18 cellular contexts compared by ENCODE assay signal in the genomic region with DNA sequence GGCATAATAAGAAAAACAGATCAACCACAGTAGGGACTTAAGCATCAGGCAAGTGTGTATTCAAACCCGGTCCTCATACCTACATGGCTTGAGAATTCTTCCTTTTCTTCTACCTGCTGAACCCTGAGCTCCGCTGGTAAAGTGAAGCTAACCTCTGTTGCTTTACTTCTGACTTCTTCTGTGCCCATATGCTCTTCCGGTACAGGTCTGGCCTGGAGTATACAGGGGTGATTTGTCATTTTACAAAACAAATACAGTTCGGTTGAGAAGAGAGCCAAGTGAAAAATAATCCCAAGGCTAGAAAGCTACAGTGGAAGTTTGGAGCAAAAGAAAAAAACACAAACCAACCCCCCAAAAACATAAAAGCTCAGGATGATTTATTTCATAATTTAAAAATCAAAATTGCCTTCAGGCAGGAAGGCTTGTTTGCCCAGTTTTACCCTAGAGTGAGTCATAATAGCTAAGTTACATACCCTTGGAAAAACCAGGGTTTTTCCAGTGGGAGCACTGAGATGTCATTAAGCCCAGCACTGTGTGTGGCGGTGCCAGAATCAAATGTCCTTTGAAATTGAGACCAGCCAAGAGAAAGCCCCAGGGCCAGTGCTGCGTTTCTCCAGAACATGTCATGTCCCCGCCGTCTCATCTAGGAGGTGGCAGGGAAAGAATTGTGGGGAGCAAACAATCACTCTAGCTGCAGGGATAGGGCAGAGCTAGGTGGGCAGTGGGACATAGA.
DNase-seq lines count a peak whose midpoint lies in the region; ATAC-seq, FAIRE-seq and TF ChIP-seq lines count a peak whose summit lies in the region.
"Had no signal": no experiment of that assay in that cellular context is flagged by ENCODE, and none has a peak within 500 bp of the region (broad histone marks: within the 10 kb centered on the region; RNA-seq: fewer than 3 reads in every experiment).

No MANE protein-coding gene starts in this region.

- H3K27ac ChIP-seq in SJCRH30 (peak overlapping the region; percentile 90), pancreas (peak overlapping the region in 2 of 4 donors; percentile 58 to 69)

- ATAC-seq in pancreas = peak in 3 of 4 donors; percentile 74 to 81 (median 81)
- ATAC-seq: GM12878, PC-3 had no signal

- DNase-seq in HT1080 (ENCODE audit: low read depth) (peak; percentile 36), SJCRH30 (peak; percentile 69 to 75), islet precursor cell (peak; percentile 56), pancreas (no peak), NCI-H345 treated with DMSO at 0.1 percent for 48 hours (lab: John Stamatoyannopoulos, UW; ENCODE audit: unreplicated experiment) (no peak), midbrain (lab: John Stamatoyannopoulos, UW) (no peak), NCI-H1048 (lab: John Stamatoyannopoulos, UW) (no peak)
- no peak for DNase-seq in activated CD4-positive, alpha-beta T cell treated with anti-CD3 and anti-CD28 coated beads, Interleukin-2, amount 50 U/mL, for 1 hour
- DNase-seq: CD4-positive, CD25-positive, alpha-beta regulatory T cell; DMS79; NCI-H1694; NCI-H446; NCI-H748 treated with DMSO at 0.1 percent for 48 hours; PC-3; Right ventricle myocardium superior had no signal

- H3K36me3 ChIP-seq in SJCRH30 (no peaks in the 10 kb centered on the region), pancreas (no peaks in the 10 kb centered on the region)
- H3K36me3 ChIP-seq: HAP-1 had no signal

- no peak for TF ChIP-seq CTCF in pancreas (IDR thresholded peaks at IDR 0.05)

- H3K9me3 ChIP-seq in SJCRH30 (replicated peaks) = no peaks in the 10 kb centered on the region
- H3K9me3 ChIP-seq in pancreas = no peaks in the 10 kb centered on the region
- H3K9me3 ChIP-seq: HAP-1 had no signal

- H3K4me3 ChIP-seq in SJCRH30 (0 out of 2 replicates have a peak overlapping the region, but pooled peaks have one; percentile 6), pancreas (no peak overlapping the region)
- H3K4me3 ChIP-seq: GM12878, HAP-1 had no signal

- 24 to 32% methylated on average over 8 of the region's 8 CpGs for WGBS in pancreas, 2 donors

- peaks cover 20% of the 10 kb centered on the region for H3K4me1 ChIP-seq in SJCRH30
- no peaks in the 10 kb centered on the region for H3K4me1 ChIP-seq in pancreas
- H3K4me1 ChIP-seq: HAP-1 had no signal

- intact Hi-C loops in pancreas (cut with DNase I) = no loop called here

- H3K27me3 ChIP-seq in SJCRH30 (no peaks in the 10 kb centered on the region), pancreas (peaks cover 0 to 4% (median 0%) of the 10 kb centered on the region in 4 donors)

- no peak for FAIRE-seq in pancreas (lab: Jason Lieb, UNC)
- FAIRE-seq: GM12878, HTR-8/SVneo had no signal

Comparison
In these comparisons a context has a peak if more than half of its experiments do, and no peak if none do; other contexts are left out.
1. DNase-seq: peak in HT1080 (single experiment), SJCRH30 (2 of 2) and islet precursor cell (single experiment); none in pancreas (0 of 6), NCI-H345 treated with DMSO at 0.1 percent for 48 hours (single experiment), midbrain (single experiment), activated CD4-positive, alpha-beta T cell treated with anti-CD3 and anti-CD28 coated beads, Interleukin-2, amount 50 U/mL, for 1 hour (single experiment) and NCI-H1048 (single experiment).